1 cellular context compared by ENCODE assay signal in genomic region chr10:22927163-22927562, GRCh38.
TF ChIP-seq lines count a peak whose summit lies in the region.

No MANE protein-coding gene starts in this region.

TF ChIP-seq in endothelial cell of umbilical vein, 7 proteins besides CTCF, POLR2A, EP300 and RAD21:
- TF ChIP-seq MYC (IDR thresholded peaks at IDR 0.05; ENCODE audit: low read depth, low read length): no peak
- no peak for TF ChIP-seq FOS (IDR thresholded peaks at IDR 0.05; ENCODE audit: borderline replicate concordance, insufficient read depth, low read length)
- TF ChIP-seq POLR2AphosphoS5 (IDR thresholded peaks at IDR 0.05; ENCODE audit: insufficient read depth, low read depth, low read length): no peak
- no peak for TF ChIP-seq MAX (IDR thresholded peaks at IDR 0.05; ENCODE audit: insufficient read depth, insufficient read length)
- TF ChIP-seq EZH2 (IDR thresholded peaks at IDR 0.05; ENCODE audit: borderline replicate concordance, low read depth, low read length, severe bottlenecking): no peak
- TF ChIP-seq JUN (IDR thresholded peaks at IDR 0.05; ENCODE audit: borderline replicate concordance, insufficient read depth, insufficient read length, low read depth): no peak
- no peak for TF ChIP-seq GATA2 (IDR thresholded peaks at IDR 0.05; ENCODE audit: insufficient read depth, insufficient read length, low read depth, low read length)
